In the genomic region with DNA sequence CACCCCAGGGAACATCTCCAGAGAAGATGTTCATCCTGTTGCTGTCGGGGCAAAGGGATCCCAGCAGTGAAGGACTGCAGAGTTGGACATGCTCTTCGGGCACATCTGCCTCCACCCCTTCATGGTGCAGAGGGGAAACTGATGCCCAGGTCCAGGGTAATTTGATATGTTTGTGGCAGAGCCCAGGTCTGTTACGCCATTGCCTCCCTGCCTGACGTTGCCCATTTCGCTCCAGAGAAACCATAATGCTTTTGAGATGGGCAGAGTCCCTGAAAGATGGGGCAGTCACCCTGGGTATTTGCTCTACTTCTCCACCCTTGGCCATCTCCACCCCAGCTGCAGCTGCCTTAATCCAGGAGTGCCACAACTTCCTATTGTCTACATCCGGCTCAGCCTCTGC, we compare ENCODE assay signal across 34 cellular contexts.
"Had no signal": no experiment of that assay in that cellular context is flagged by ENCODE, and none has a peak within 500 bp of the region (broad histone marks: within the 10 kb centered on the region; RNA-seq: fewer than 3 reads in every experiment).

No MANE protein-coding gene starts in this region.

- H3K36me3 Mint-ChIP-seq: activated CD4-positive, alpha-beta memory T cell treated with anti-CD3 and anti-CD28 coated beads for 36 hours; activated CD8-positive, alpha-beta memory T cell treated with anti-CD3 and anti-CD28 coated beads, Interleukin-2, amount 10 ng/mL, durations not matched to agents 7 days and 5 days; activated naive CD4-positive, alpha-beta T cell treated with anti-CD3 and anti-CD28 coated beads, Interleukin-2, amount 10 ng/mL, durations not matched to agents 7 days and 5 days; activated naive CD4-positive, alpha-beta T cell treated with anti-CD3 and anti-CD28 coated beads, Interleukin-2, amount 50 U/mL, for 72 hours; activated naive CD8-positive, alpha-beta T cell treated with anti-CD3 and anti-CD28 coated beads, Interleukin-2, amount 10 ng/mL, durations not matched to agents 7 days and 5 days had no signal

- H3K4me3 Mint-ChIP-seq: activated CD4-positive, alpha-beta memory T cell treated with anti-CD3 and anti-CD28 coated beads for 36 hours; activated CD4-positive, alpha-beta T cell treated with anti-CD3 and anti-CD28 coated beads for 36 hours; activated CD4-positive, alpha-beta T cell treated with anti-CD3 and anti-CD28 coated beads, Interleukin-2, amount 10 ng/mL, durations not matched to agents 24 days and 14 days; activated CD8-positive, alpha-beta memory T cell treated with anti-CD3 and anti-CD28 coated beads, Interleukin-2, amount 10 ng/mL, durations not matched to agents 7 days and 5 days; activated CD8-positive, alpha-beta T cell treated with anti-CD3 and anti-CD28 coated beads, Interleukin-2, amount 10 ng/mL, durations not matched to agents 7 days and 5 days; activated naive CD4-positive, alpha-beta T cell treated with anti-CD3 and anti-CD28 coated beads, Interleukin-2, amount 10 ng/mL, durations not matched to agents 7 days and 5 days; activated naive CD8-positive, alpha-beta T cell treated with anti-CD3 and anti-CD28 coated beads, Interleukin-2, amount 10 ng/mL, durations not matched to agents 7 days and 5 days; activated T-helper 1 cell treated with anti-CD3 and anti-CD28 coated beads, Interleukin-12 subunit alpha, Interleukin-12 subunit beta, Interleukin-2, Interleukin-4 antibody, amounts not matched to agents 30 ng/mL and 10 ng/mL and 1 ng/mL, durations not matched to agents 14 hours and 24 hours and 36 hours; central memory CD8-positive, alpha-beta T cell; effector memory CD8-positive, alpha-beta T cell; T-helper 17 cell; T-helper 2 cell treated with Interferon-gamma antibody and Interleukin-4, amounts not matched to agents 5 μg/mL and 100 μg/mL, for 36 hours had no signal

- H3K36me3 ChIP-seq: brain microvascular endothelial cell, esophagus squamous epithelium, gastroesophageal sphincter, WERI-Rb-1 had no signal

- H3K4me3 ChIP-seq: esophagus squamous epithelium, gastroesophageal sphincter had no signal

- DNase-seq: activated CD4-positive, alpha-beta memory T cell treated with anti-CD3 and anti-CD28 coated beads for 36 hours; activated CD4-positive, alpha-beta T cell treated with anti-CD3 and anti-CD28 coated beads for 36 hours; activated CD4-positive, alpha-beta T cell treated with anti-CD3 and anti-CD28 coated beads, Interleukin-2, amount 10 ng/mL, durations not matched to agents 24 days and 14 days; activated CD4-positive, CD25-positive, alpha-beta regulatory T cell; activated CD4-positive, CD25-positive, alpha-beta regulatory T cell treated with anti-CD3 and anti-CD28 coated beads, Interleukin-2, amount 50 U/mL, for 72 hours; activated CD8-positive, alpha-beta memory T cell treated with anti-CD3 and anti-CD28 coated beads, Interleukin-2, amount 10 ng/mL, durations not matched to agents 7 days and 5 days; activated CD8-positive, alpha-beta memory T cell treated with anti-CD3 and anti-CD28 coated beads, Interleukin-2, amount 50 U/mL, for 4 hours; activated CD8-positive, alpha-beta T cell treated with anti-CD3 and anti-CD28 coated beads, Interleukin-2, amount 10 ng/mL, durations not matched to agents 7 days and 5 days; activated effector memory CD4-positive, alpha-beta T cell treated with anti-CD3 and anti-CD28 coated beads, Interleukin-2, amount 50 U/mL, for 16 hours; activated naive CD4-positive, alpha-beta T cell; activated naive CD4-positive, alpha-beta T cell treated with anti-CD3 and anti-CD28 coated beads, Interleukin-2, amount 10 ng/mL, durations not matched to agents 7 days and 5 days; activated naive CD8-positive, alpha-beta T cell treated with anti-CD3 and anti-CD28 coated beads, Interleukin-2, amount 10 ng/mL, durations not matched to agents 7 days and 5 days; activated T-cell treated with anti-CD3 and anti-CD28 coated beads, Interleukin-2, amount 50 U/mL, for 1 hour; activated T-cell treated with anti-CD3 and anti-CD28 coated beads, Interleukin-2, amount 50 U/mL, for 48 hours; brain microvascular endothelial cell; cortex of kidney; dermis blood vessel endothelial cell; effector CD4-positive, alpha-beta T cell; effector memory CD8-positive, alpha-beta T cell; erythroblast; esophagus squamous epithelium; foreskin melanocyte; T-helper 1 cell; T-helper 17 cell; T1000; WERI-Rb-1 had no signal

- H3K9me3 ChIP-seq: esophagus squamous epithelium, gastroesophageal sphincter had no signal

- H3K27ac Mint-ChIP-seq: activated CD4-positive, alpha-beta memory T cell treated with anti-CD3 and anti-CD28 coated beads for 36 hours; activated CD4-positive, alpha-beta T cell treated with anti-CD3 and anti-CD28 coated beads for 36 hours; activated CD4-positive, alpha-beta T cell treated with anti-CD3 and anti-CD28 coated beads, Interleukin-2, amount 10 ng/mL, durations not matched to agents 24 days and 14 days; activated CD8-positive, alpha-beta memory T cell treated with anti-CD3 and anti-CD28 coated beads, Interleukin-2, amount 10 ng/mL, durations not matched to agents 7 days and 5 days; activated CD8-positive, alpha-beta T cell treated with anti-CD3 and anti-CD28 coated beads, Interleukin-2, amount 10 ng/mL, durations not matched to agents 7 days and 5 days; activated naive CD4-positive, alpha-beta T cell treated with anti-CD3 and anti-CD28 coated beads, Interleukin-2, amount 10 ng/mL, durations not matched to agents 7 days and 5 days; activated naive CD4-positive, alpha-beta T cell treated with anti-CD3 and anti-CD28 coated beads, Interleukin-2, amount 50 U/mL, for 72 hours; activated naive CD8-positive, alpha-beta T cell treated with anti-CD3 and anti-CD28 coated beads, Interleukin-2, amount 10 ng/mL, durations not matched to agents 7 days and 5 days; activated T-helper 1 cell treated with anti-CD3 and anti-CD28 coated beads, Interleukin-12 subunit alpha, Interleukin-12 subunit beta, Interleukin-2, Interleukin-4 antibody, amounts not matched to agents 30 ng/mL and 10 ng/mL and 1 ng/mL, durations not matched to agents 14 hours and 24 hours and 36 hours; activated T-helper 2 cell treated with anti-CD3 and anti-CD28 coated beads, Interferon-gamma antibody, Interleukin-2, Interleukin-4, amounts not matched to agents 10 μg/mL and 5 μg/mL and 100 μg/mL, durations not matched to agents 14 hours and 24 hours and 36 hours; effector memory CD8-positive, alpha-beta T cell; T-helper 17 cell; T-helper 2 cell treated with Interferon-gamma antibody and Interleukin-4, amounts not matched to agents 5 μg/mL and 100 μg/mL, for 36 hours had no signal

- FAIRE-seq: astrocyte, bronchial epithelial cell had no signal

- H3K27ac ChIP-seq: brain microvascular endothelial cell, esophagus squamous epithelium, gastroesophageal sphincter, WERI-Rb-1 had no signal

- H3K9me3 Mint-ChIP-seq: activated CD4-positive, alpha-beta memory T cell treated with anti-CD3 and anti-CD28 coated beads for 36 hours; activated CD4-positive, alpha-beta T cell treated with anti-CD3 and anti-CD28 coated beads, Interleukin-2, amount 10 ng/mL, durations not matched to agents 24 days and 14 days; activated naive CD4-positive, alpha-beta T cell treated with anti-CD3 and anti-CD28 coated beads, Interleukin-2, amount 10 ng/mL, durations not matched to agents 7 days and 5 days; activated naive CD4-positive, alpha-beta T cell treated with anti-CD3 and anti-CD28 coated beads, Interleukin-2, amount 50 U/mL, for 72 hours; activated naive CD8-positive, alpha-beta T cell treated with anti-CD3 and anti-CD28 coated beads, Interleukin-2, amount 10 ng/mL, durations not matched to agents 7 days and 5 days; activated T-helper 1 cell treated with anti-CD3 and anti-CD28 coated beads, Interleukin-12 subunit alpha, Interleukin-12 subunit beta, Interleukin-2, Interleukin-4 antibody, amounts not matched to agents 30 ng/mL and 10 ng/mL and 1 ng/mL, durations not matched to agents 14 hours and 24 hours and 36 hours; activated T-helper 2 cell treated with anti-CD3 and anti-CD28 coated beads, Interferon-gamma antibody, Interleukin-2, Interleukin-4, amounts not matched to agents 10 μg/mL and 5 μg/mL and 100 μg/mL, durations not matched to agents 14 hours and 24 hours and 36 hours; central memory CD8-positive, alpha-beta T cell; effector memory CD8-positive, alpha-beta T cell; T-helper 2 cell treated with Interferon-gamma antibody and Interleukin-4, amounts not matched to agents 5 μg/mL and 100 μg/mL, for 36 hours had no signal

- H3K4me1 Mint-ChIP-seq: activated naive CD4-positive, alpha-beta T cell treated with anti-CD3 and anti-CD28 coated beads, Interleukin-2, amount 10 ng/mL, durations not matched to agents 7 days and 5 days; activated naive CD8-positive, alpha-beta T cell treated with anti-CD3 and anti-CD28 coated beads, Interleukin-2, amount 10 ng/mL, durations not matched to agents 7 days and 5 days; central memory CD8-positive, alpha-beta T cell; T-helper 17 cell had no signal

- H3K27me3 ChIP-seq: brain microvascular endothelial cell had no signal

- H3K4me1 ChIP-seq: esophagus squamous epithelium, gastroesophageal sphincter had no signal

- ATAC-seq: activated CD4-positive, alpha-beta T cell treated with anti-CD3 and anti-CD28 coated beads for 36 hours; activated CD8-positive, alpha-beta memory T cell treated with anti-CD3 and anti-CD28 coated beads, Interleukin-2, amount 10 ng/mL, durations not matched to agents 7 days and 5 days; activated CD8-positive, alpha-beta T cell treated with anti-CD3 and anti-CD28 coated beads, Interleukin-2, amount 10 ng/mL, durations not matched to agents 7 days and 5 days; activated naive CD4-positive, alpha-beta T cell treated with anti-CD3 and anti-CD28 coated beads, Interleukin-2, amount 50 U/mL, for 72 hours; effector memory CD8-positive, alpha-beta T cell; gastroesophageal sphincter; T-helper 17 cell had no signal
